ENCODE assay signal across 9 cellular contexts in genomic region chr17:55437165-55437605, GRCh38. TPM values are rescaled to one million over a fixed set of nuclear protein-coding genes. Genes with fewer than 3 reads are reported as not detected.
DNase-seq lines count a peak whose midpoint lies in the region; ATAC-seq and TF ChIP-seq lines count a peak whose summit lies in the region.
"Had no signal": no experiment of that assay in that cellular context is flagged by ENCODE, and none has a peak within 500 bp of the region (broad histone marks: within the 10 kb centered on the region; RNA-seq: fewer than 3 reads in every experiment).

No MANE protein-coding gene starts in this region.

- H3K9me3 ChIP-seq in OCI-LY1 (ENCODE audit: low read length), result no peaks in the 10 kb centered on the region

- peak overlapping the region; percentile 21; the same call in 1 of the 2 replicates for H3K9ac ChIP-seq in OCI-LY1 (ENCODE audit: low read length)

- H3K36me3 ChIP-seq in OCI-LY1 (ENCODE audit: insufficient read depth, low read length), result no peaks in the 10 kb centered on the region

- peak overlapping the region; percentile 43 for H3K4me3 ChIP-seq in OCI-LY1 (ENCODE audit: low read depth, low read length, poor library complexity, severe bottlenecking)

- peak overlapping the region; percentile 62 for H3K4me2 ChIP-seq in OCI-LY1 (ENCODE audit: low read length)

- no peaks in the 10 kb centered on the region for H3F3A ChIP-seq in OCI-LY1 (ENCODE audit: insufficient read depth, low read length)

- H4K20me1 ChIP-seq in OCI-LY1 (ENCODE audit: insufficient read depth, low read length), result no peaks in the 10 kb centered on the region

- no peaks in the 10 kb centered on the region for H3K27me3 ChIP-seq in OCI-LY1 (ENCODE audit: insufficient read depth, low read length)

- peak; percentile 56 for ATAC-seq in HG03025 (IDR thresholded peaks at IDR 0.05; ENCODE audit: low FRiP score, unreplicated experiment)

- H3K4me1 ChIP-seq in OCI-LY1 (ENCODE audit: insufficient read depth, low read length, severe bottlenecking), result peaks cover 24% of the 10 kb centered on the region

- DNase-seq in Ammon's horn (ENCODE audit: low spot score), result peak; percentile 41
- peak; percentile 42 for DNase-seq in GM19240 (ENCODE audit: insufficient read length, low spot score)
- DNase-seq in cerebellum (ENCODE audit: low spot score), result no peak
- no peak for DNase-seq in NCI-H187 treated with DMSO at 0.1 percent for 48 hours (lab: John Stamatoyannopoulos, UW)
- no peak for DNase-seq in LoVo (ENCODE audit: low spot score)
- no peak for DNase-seq in NCI-H2227 treated with DMSO at 0.1 percent for 48 hours (lab: John Stamatoyannopoulos, UW)
- DNase-seq: NCI-H2081 treated with DMSO at 0.1 percent for 48 hours had no signal

- no peaks in the 10 kb centered on the region for H3K9me2 ChIP-seq in OCI-LY1 (ENCODE audit: low read depth, low read length)

- no peak overlapping the region for H2AFZ ChIP-seq in OCI-LY1 (ENCODE audit: low read length)

- H3K27ac ChIP-seq in OCI-LY1 (ENCODE audit: low read depth, low read length, poor library complexity, severe bottlenecking), result peak overlapping the region; percentile 80

- TF ChIP-seq CTCF in OCI-LY1 (IDR thresholded peaks at IDR 0.05; ENCODE audit: low read length), result no peak

- no peaks in the 10 kb centered on the region for H3K79me2 ChIP-seq in OCI-LY1 (ENCODE audit: insufficient read depth, low read length)

RNA-seq across cellular contexts. Expression of gene MMD, which starts 15.6 kb away (rescaled TPM):
- 57.8 TPM for total RNA-seq in cerebellum

Comparison
In these comparisons a context has a peak if more than half of its experiments do, and no peak if none do; other contexts are left out.
1. DNase-seq: peak in Ammon's horn (single experiment) and GM19240 (single experiment); none in cerebellum (single experiment), NCI-H187 treated with DMSO at 0.1 percent for 48 hours (single experiment), LoVo (single experiment) and NCI-H2227 treated with DMSO at 0.1 percent for 48 hours (single experiment).